9 cellular contexts compared by ENCODE assay signal in the genomic region with DNA sequence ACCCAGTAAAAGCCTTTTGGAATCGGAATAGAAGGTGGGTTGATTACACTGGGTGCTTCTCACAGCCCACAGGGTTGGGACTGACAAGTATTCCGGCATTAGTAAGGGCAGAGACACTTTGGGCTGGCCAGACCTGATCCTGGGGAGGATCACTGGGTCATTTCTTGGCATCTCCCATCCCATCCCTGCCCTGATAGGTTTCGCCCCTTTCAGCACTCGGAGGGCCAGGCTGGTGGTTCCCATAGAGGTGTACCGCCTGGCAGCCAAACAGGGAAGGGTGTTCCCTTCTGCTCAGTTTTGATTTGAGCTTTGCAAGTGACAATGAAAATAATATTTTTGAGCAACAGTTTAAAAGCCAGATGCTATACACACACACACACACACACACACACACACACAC. TPM values are rescaled to one million over a fixed set of nuclear protein-coding genes. Genes with fewer than 3 reads are reported as not detected.
DNase-seq lines count a peak whose midpoint lies in the region; ATAC-seq and TF ChIP-seq lines count a peak whose summit lies in the region.
"Had no signal": no experiment of that assay in that cellular context is flagged by ENCODE, and none has a peak within 500 bp of the region (broad histone marks: within the 10 kb centered on the region; RNA-seq: fewer than 3 reads in every experiment).

No MANE protein-coding gene starts in this region.

- H3K27me3 ChIP-seq in endodermal cell (ENCODE audit: control insufficient read depth, insufficient read depth, low read length, poor library complexity, severe bottlenecking) (no peaks in the 10 kb centered on the region), osteoblast (ENCODE audit: insufficient read depth, low read length) (no peaks in the 10 kb centered on the region)

- no peak for TF ChIP-seq CTCF in AG09309 (IDR thresholded peaks at IDR 0.05; ENCODE audit: control insufficient read depth, insufficient read depth, low read depth, low read length, missing control alignments)
- TF ChIP-seq CTCF in endodermal cell (conservative IDR thresholded peaks at IDR 0.05): no peak
- no peak for TF ChIP-seq CTCF in osteoblast (IDR thresholded peaks at IDR 0.05; ENCODE audit: extremely low read depth, low read depth, low read length)

- no peaks in the 10 kb centered on the region for H3K9me3 ChIP-seq in endodermal cell (ENCODE audit: control insufficient read depth, low read length)
- H3K9me3 ChIP-seq in osteoblast (ENCODE audit: low read depth, low read length): no peaks in the 10 kb centered on the region

- peaks cover 38% of the 10 kb centered on the region for H3K27me3 Mint-ChIP-seq in endodermal cell (ENCODE audit: insufficient read depth)

- no peaks in the 10 kb centered on the region for H4K20me1 ChIP-seq in osteoblast (ENCODE audit: insufficient read depth, low read length)

- H3K4me3 ChIP-seq in AG09309 (ENCODE audit: control insufficient read depth, low read depth, low read length) (peak overlapping the region; percentile 43), endodermal cell (ENCODE audit: low read length) (no peak overlapping the region), osteoblast (ENCODE audit: insufficient read depth, low read length) (peak overlapping the region; percentile 67)

- intact Hi-C loops in posterior vena cava (cut with DNase I): no loop called here

- no peaks in the 10 kb centered on the region for H3K36me3 Mint-ChIP-seq in endodermal cell (ENCODE audit: low read depth)

- H3K27ac ChIP-seq in endodermal cell (ENCODE audit: low read depth, low read length) (no peak overlapping the region), osteoblast (ENCODE audit: low read depth, low read length) (peak overlapping the region; percentile 80)

- H3K4me1 Mint-ChIP-seq in endodermal cell: peaks cover 6% of the 10 kb centered on the region

- peak; percentile 14 for ATAC-seq in HG02642 (IDR thresholded peaks at IDR 0.05; ENCODE audit: poor library complexity, unreplicated experiment)

- no peaks in the 10 kb centered on the region for H3K4me1 ChIP-seq in endodermal cell (ENCODE audit: control insufficient read depth, insufficient read depth, low read length)
- H3K4me1 ChIP-seq in osteoblast (ENCODE audit: insufficient read depth, low read length): peaks cover 24% of the 10 kb centered on the region

- 93 to 100% methylated on average over 1 to 5 of the region's 5 CpGs for WGBS in endodermal cell (ENCODE audit: insufficient coverage in 1 of 2, insufficient read length in 1 of 2), 2 experiments

- H3K4me2 ChIP-seq in osteoblast (ENCODE audit: insufficient read depth, low read length): peak overlapping the region; percentile 85

- no peaks in the 10 kb centered on the region for H3K9me3 Mint-ChIP-seq in endodermal cell

- no peaks in the 10 kb centered on the region for H3K36me3 ChIP-seq in endodermal cell (ENCODE audit: control insufficient read depth, insufficient read depth, low read length)
- no peaks in the 10 kb centered on the region for H3K36me3 ChIP-seq in osteoblast (ENCODE audit: insufficient read depth, low read length)

- H3K9ac ChIP-seq in endodermal cell (ENCODE audit: extremely low read depth, low read length, poor library complexity, severe bottlenecking): no peak overlapping the region

- H2AFZ ChIP-seq in osteoblast (ENCODE audit: low read length): peak overlapping the region; percentile 91

- no peaks in the 10 kb centered on the region for H3K79me2 ChIP-seq in osteoblast (ENCODE audit: insufficient read depth, low read length)

- DNase-seq in AG09309 (ENCODE audit: low read depth): no peak
- no peak for DNase-seq in endodermal cell
- DNase-seq in osteoblast (ENCODE audit: insufficient read length, low spot score, missing footprints): peak; percentile 31
- DNase-seq in NCI-H2196 treated with DMSO at 0.1 percent for 48 hours (lab: John Stamatoyannopoulos, UW; ENCODE audit: unreplicated experiment): no peak
- DNase-seq in OCI-M1 (lab: John Stamatoyannopoulos, UW): no peak
- no peak for DNase-seq in posterior vena cava (ENCODE audit: low spot score)
- DNase-seq in NCI-H69 (lab: John Stamatoyannopoulos, UW): no peak
- DNase-seq: activated naive CD4-positive, alpha-beta T cell had no signal

- peak overlapping the region; percentile 49 for H3K4me3 Mint-ChIP-seq in endodermal cell

- H3K27ac Mint-ChIP-seq in endodermal cell: no peak overlapping the region

RNA-seq across cellular contexts. Expression of a gene that starts 37.3 kb away (rescaled TPM):
- total RNA-seq in endodermal cell (1 to 10 TPM; 4.8 to 6.3 TPM), osteoblast (827 and 849 TPM in 2 replicates), posterior vena cava (10 to 100 TPM; 49.8 to 90.9 TPM)
- 2.1 TPM for polyA plus RNA-seq in endodermal cell (2013, experiment 1 of 2)
- polyA plus RNA-seq in endodermal cell (2013, experiment 2 of 2): 3.1 TPM
